In the genomic region with DNA sequence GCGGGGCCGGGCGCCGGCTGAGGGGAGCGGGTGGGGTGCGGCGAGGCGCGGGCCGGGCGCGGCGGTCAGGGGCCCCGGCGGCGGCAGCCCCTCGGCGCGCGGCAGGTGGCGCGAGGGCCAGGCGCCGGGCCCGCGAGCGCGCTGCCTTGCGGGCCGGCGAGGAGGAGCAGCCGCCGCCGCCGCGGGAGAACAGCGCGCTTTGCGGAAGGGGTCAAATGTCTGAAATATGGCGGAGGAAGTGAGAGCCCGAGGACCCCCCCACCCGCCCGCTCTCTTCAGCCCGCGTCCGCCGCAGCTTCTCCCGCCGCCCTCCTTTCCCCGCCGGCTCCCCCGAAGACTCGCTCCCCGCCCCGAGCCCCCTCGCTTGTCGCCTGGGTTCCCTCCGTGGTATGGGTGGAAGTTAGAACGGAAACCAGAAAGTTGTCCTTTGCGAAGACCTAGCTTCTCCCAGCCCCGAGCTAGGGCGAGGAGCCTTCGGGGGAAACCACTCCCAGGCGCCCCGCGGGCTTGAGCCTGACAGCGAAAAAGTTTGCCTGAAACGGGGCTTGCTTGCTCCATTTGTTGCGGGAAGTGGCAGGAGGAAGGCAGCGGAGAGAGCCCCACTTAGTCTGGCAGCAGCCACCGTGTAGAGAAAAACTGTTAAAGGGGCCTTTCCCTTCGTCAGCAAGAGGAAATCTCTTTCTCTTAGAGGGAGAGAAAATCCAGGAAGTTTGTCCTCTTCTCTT, we compare ENCODE assay signal across 8 cellular contexts. TPM values are rescaled to one million over a fixed set of nuclear protein-coding genes. Genes with fewer than 3 reads are reported as not detected.
DNase-seq lines count a peak whose midpoint lies in the region; FAIRE-seq and TF ChIP-seq lines count a peak whose summit lies in the region.

No MANE protein-coding gene starts in this region.

- no peak for FAIRE-seq in kidney (lab: Jason Lieb, UNC)

- H3K4me3 ChIP-seq in GM12864 (ENCODE audit: low read depth, low read length): peak overlapping the region; percentile 85
- peak overlapping the region; percentile 86 for H3K4me3 ChIP-seq in HEK293 (ENCODE audit: low read depth, low read length)
- peak overlapping the region; percentile 88 to 91 for H3K4me3 ChIP-seq in kidney (ENCODE audit: low read length in 2 of 2)
- H3K4me3 ChIP-seq in spleen: peak overlapping the region; percentile 58 to 81 (median 68)

- TF ChIP-seq CTCF in GM12864 (IDR thresholded peaks at IDR 0.05; ENCODE audit: low read depth, low read length, missing control alignments) (no peak), HEK293 (tag by site-specific recombination; IDR thresholded peaks at IDR 0.05) (no peak), chondrocyte (IDR thresholded peaks at IDR 0.05) (peak; percentile 28), kidney (IDR thresholded peaks at IDR 0.05; ENCODE audit: borderline replicate concordance, extremely low read depth, insufficient read depth) (no peak), spleen (IDR thresholded peaks at IDR 0.05 in 8 of 11, conservative IDR thresholded peaks at IDR 0.05 in 3 of 11) (peak in 1 of 11 experiments; percentile 14)

- peak overlapping the region; percentile 98 for H3K27ac Mint-ChIP-seq in chondrocyte (ENCODE audit: unreplicated experiment)

- no peaks in the 10 kb centered on the region for H3K9me3 Mint-ChIP-seq in chondrocyte (ENCODE audit: low read depth)

- H3K36me3 Mint-ChIP-seq in chondrocyte (ENCODE audit: low read depth): peaks cover 6% of the 10 kb centered on the region

- CTCF ChIA-PET in HEK293 (lab: Yijun Ruan, JAX): no interaction called here

- H3K9ac ChIP-seq in kidney (ENCODE audit: low read length in 2 of 2): peak overlapping the region; percentile 95

- H3K4me1 Mint-ChIP-seq in chondrocyte (ENCODE audit: low read depth): peaks cover 52% of the 10 kb centered on the region

- DNase-seq in GM12864 (ENCODE audit: low read depth) (no peak), MV-4-11 (lab: John Stamatoyannopoulos, UW) (peak; percentile 44), chondrocyte (ENCODE audit: low spot score) (no peak), kidney (peak; percentile 82), spleen (peak; percentile 92), NCI-H187 (lab: John Stamatoyannopoulos, UW) (no peak)
- DNase-seq in activated CD4-positive, CD25-positive, alpha-beta regulatory T cell treated with anti-CD3 and anti-CD28 coated beads, Interleukin-2, amount 50 U/mL, for 72 hours: peak; percentile 55

- H3K27ac ChIP-seq in HEK293 (ENCODE audit: extremely low read depth, low read depth, low read length): peak overlapping the region; percentile 87
- H3K27ac ChIP-seq in kidney (ENCODE audit: low read depth in 2 of 2, low read length in 2 of 2): peak overlapping the region; percentile 98 to 99
- peak overlapping the region; percentile 94 to 99 (median 98) for H3K27ac ChIP-seq in spleen

- no peaks in the 10 kb centered on the region for H3K27me3 ChIP-seq in spleen (replicated peaks in 1 of 7)

- TF ChIP-seq POLR2A in spleen (IDR thresholded peaks at IDR 0.05): peak in 1 of 3 donors; percentile 28

- peaks cover 10% of the 10 kb centered on the region for H3K4me1 ChIP-seq in HEK293 (ENCODE audit: control insufficient read depth, insufficient read depth, low read length)
- H3K4me1 ChIP-seq in kidney (ENCODE audit: control insufficient read depth in 1 of 2, insufficient read depth in 1 of 2, low read depth in 1 of 2, low read length in 2 of 2): peaks cover 2 to 24% of the 10 kb centered on the region in 2 donors
- peaks cover 32 to 67% (median 50%) of the 10 kb centered on the region in 6 donors for H3K4me1 ChIP-seq in spleen

- intact Hi-C loops in kidney (cut with DNase I) (no loop called here), spleen (cut with DNase I; ENCODE audit: low total_unique reads) (loop anchor here (5.0 kb wide), 1 partner anchor 76 kb away; a partner anchor contains a TSS)

- no peaks in the 10 kb centered on the region for H3K27me3 Mint-ChIP-seq in chondrocyte (ENCODE audit: low read depth)

- H3K4me3 Mint-ChIP-seq in chondrocyte (ENCODE audit: unreplicated experiment): peak overlapping the region; percentile 87

- no peaks in the 10 kb centered on the region for H3K9me3 ChIP-seq in HEK293 (ENCODE audit: control insufficient read depth, insufficient read depth, low read depth, low read length)
- H3K9me3 ChIP-seq in kidney (ENCODE audit: control insufficient read depth in 1 of 2, low read length in 2 of 2): no peaks in the 10 kb centered on the region
- H3K9me3 ChIP-seq in spleen: no peaks in the 10 kb centered on the region

- H3K36me3 ChIP-seq in HEK293 (ENCODE audit: control insufficient read depth in 2 of 2, insufficient read depth in 1 of 2, low read length in 2 of 2) (peaks cover 0 to 3% of the 10 kb centered on the region in 2 experiments; a peak in 2 of 3 replicates), kidney (ENCODE audit: control insufficient read depth in 1 of 2, insufficient read depth in 2 of 2, low read length in 2 of 2) (no peaks in the 10 kb centered on the region), spleen (peaks cover 0 to 10% (median 0%) of the 10 kb centered on the region in 6 donors)

- 0 to 1% (median 0%) methylated on average over 32 to 72 of the region's 72 CpGs for WGBS in spleen, 5 donors

- POLR2A ChIA-PET in HEK293 (lab: Yijun Ruan, JAX): interaction anchor here (0.6 to 1.8 kb wide), 10 partner anchors 27 to 246 kb away, joined by 3 to 15 read pairs (median 4); no protein-coding TSS in a partner anchor

TF ChIP-seq in HEK293, 187 proteins besides CTCF, POLR2A, EP300 and RAD21 (continues in another document):
- no peak for TF ChIP-seq ZNF555 (tag by site-specific recombination; conservative IDR thresholded peaks at IDR 0.05)
- peak; percentile 59 for TF ChIP-seq ZNF335 (tag by site-specific recombination; conservative IDR thresholded peaks at IDR 0.05)
- TF ChIP-seq ZNF585B (tag by site-specific recombination; IDR thresholded peaks at IDR 0.05): no peak
- TF ChIP-seq ZNF621 (tag by site-specific recombination; IDR thresholded peaks at IDR 0.05): no peak
- TF ChIP-seq HOXC10 (CRISPR knock-in tag; IDR thresholded peaks at IDR 0.05): no peak
- no peak for TF ChIP-seq ZNF473 (tag by site-specific recombination; IDR thresholded peaks at IDR 0.05)
- TF ChIP-seq ZNF707 (tag by site-specific recombination; IDR thresholded peaks at IDR 0.05): no peak
- no peak for TF ChIP-seq ZFHX2 (tag by site-specific recombination; conservative IDR thresholded peaks at IDR 0.05)
- no peak for TF ChIP-seq ZNF48 (tag by site-specific recombination; IDR thresholded peaks at IDR 0.05)
- TF ChIP-seq, protein P1, sequence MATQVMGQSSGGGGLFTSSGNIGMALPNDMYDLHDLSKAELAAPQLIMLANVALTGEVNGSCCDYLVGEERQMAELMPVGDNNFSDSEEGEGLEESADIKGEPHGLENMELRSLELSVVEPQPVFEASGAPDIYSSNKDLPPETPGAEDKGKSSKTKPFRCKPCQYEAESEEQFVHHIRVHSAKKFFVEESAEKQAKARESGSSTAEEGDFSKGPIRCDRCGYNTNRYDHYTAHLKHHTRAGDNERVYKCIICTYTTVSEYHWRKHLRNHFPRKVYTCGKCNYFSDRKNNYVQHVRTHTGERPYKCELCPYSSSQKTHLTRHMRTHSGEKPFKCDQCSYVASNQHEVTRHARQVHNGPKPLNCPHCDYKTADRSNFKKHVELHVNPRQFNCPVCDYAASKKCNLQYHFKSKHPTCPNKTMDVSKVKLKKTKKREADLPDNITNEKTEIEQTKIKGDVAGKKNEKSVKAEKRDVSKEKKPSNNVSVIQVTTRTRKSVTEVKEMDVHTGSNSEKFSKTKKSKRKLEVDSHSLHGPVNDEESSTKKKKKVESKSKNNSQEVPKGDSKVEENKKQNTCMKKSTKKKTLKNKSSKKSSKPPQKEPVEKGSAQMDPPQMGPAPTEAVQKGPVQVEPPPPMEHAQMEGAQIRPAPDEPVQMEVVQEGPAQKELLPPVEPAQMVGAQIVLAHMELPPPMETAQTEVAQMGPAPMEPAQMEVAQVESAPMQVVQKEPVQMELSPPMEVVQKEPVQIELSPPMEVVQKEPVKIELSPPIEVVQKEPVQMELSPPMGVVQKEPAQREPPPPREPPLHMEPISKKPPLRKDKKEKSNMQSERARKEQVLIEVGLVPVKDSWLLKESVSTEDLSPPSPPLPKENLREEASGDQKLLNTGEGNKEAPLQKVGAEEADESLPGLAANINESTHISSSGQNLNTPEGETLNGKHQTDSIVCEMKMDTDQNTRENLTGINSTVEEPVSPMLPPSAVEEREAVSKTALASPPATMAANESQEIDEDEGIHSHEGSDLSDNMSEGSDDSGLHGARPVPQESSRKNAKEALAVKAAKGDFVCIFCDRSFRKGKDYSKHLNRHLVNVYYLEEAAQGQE (tag by site-specific recombination; IDR thresholded peaks at IDR 0.05): no peak
- no peak for TF ChIP-seq ZNF768 (tag by site-specific recombination; IDR thresholded peaks at IDR 0.05)
- no peak for TF ChIP-seq ZNF510 (tag by site-specific recombination; IDR thresholded peaks at IDR 0.05; ENCODE audit: insufficient replicate concordance)
- TF ChIP-seq ZNF701 (tag by site-specific recombination; IDR thresholded peaks at IDR 0.05): no peak
- TF ChIP-seq ZNF514 (tag by site-specific recombination; IDR thresholded peaks at IDR 0.05): no peak
- TF ChIP-seq PRDM1 (tag by site-specific recombination; IDR thresholded peaks at IDR 0.05): peak; percentile 98
- TF ChIP-seq, protein P2, sequence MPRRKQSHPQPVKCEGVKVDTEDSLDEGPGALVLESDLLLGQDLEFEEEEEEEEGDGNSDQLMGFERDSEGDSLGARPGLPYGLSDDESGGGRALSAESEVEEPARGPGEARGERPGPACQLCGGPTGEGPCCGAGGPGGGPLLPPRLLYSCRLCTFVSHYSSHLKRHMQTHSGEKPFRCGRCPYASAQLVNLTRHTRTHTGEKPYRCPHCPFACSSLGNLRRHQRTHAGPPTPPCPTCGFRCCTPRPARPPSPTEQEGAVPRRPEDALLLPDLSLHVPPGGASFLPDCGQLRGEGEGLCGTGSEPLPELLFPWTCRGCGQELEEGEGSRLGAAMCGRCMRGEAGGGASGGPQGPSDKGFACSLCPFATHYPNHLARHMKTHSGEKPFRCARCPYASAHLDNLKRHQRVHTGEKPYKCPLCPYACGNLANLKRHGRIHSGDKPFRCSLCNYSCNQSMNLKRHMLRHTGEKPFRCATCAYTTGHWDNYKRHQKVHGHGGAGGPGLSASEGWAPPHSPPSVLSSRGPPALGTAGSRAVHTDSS (tag by site-specific recombination; IDR thresholded peaks at IDR 0.05): no peak
- no peak for TF ChIP-seq ZNF624 (tag by site-specific recombination; IDR thresholded peaks at IDR 0.05)

RNA-seq across cellular contexts. Expression of a gene that starts 0.6 kb away (rescaled TPM):
- 163 to 239 TPM (median 229 TPM) in 3 replicates for total RNA-seq in chondrocyte
- 157 TPM for total RNA-seq in kidney
- polyA plus RNA-seq in kidney (ENCODE audit: insufficient read depth, low read depth, low replicate concordance): 102 TPM
- 100 to 1,000 TPM; 178 to 321 (median 249) TPM for total RNA-seq in spleen
- polyA plus RNA-seq in spleen: 100 to 1,000 TPM; 107 to 157 (median 132) TPM

Comparison
In these comparisons a context has a peak if more than half of its experiments do, and no peak if none do; other contexts are left out.
1. DNase-seq: peak in MV-4-11 (single experiment), activated CD4-positive, CD25-positive, alpha-beta regulatory T cell treated with anti-CD3 and anti-CD28 coated beads, Interleukin-2, amount 50 U/mL, for 72 hours (single experiment), kidney (single experiment) and spleen (single experiment); none in GM12864 (single experiment), chondrocyte (single experiment) and NCI-H187 (0 of 2).
2. Peak in every context shown above with its lines, with median percentiles within 50 percentile points of each other: H3K4me3 ChIP-seq and H3K27ac ChIP-seq.